ENCODE assay signal across 8 cellular contexts in the genomic region with DNA sequence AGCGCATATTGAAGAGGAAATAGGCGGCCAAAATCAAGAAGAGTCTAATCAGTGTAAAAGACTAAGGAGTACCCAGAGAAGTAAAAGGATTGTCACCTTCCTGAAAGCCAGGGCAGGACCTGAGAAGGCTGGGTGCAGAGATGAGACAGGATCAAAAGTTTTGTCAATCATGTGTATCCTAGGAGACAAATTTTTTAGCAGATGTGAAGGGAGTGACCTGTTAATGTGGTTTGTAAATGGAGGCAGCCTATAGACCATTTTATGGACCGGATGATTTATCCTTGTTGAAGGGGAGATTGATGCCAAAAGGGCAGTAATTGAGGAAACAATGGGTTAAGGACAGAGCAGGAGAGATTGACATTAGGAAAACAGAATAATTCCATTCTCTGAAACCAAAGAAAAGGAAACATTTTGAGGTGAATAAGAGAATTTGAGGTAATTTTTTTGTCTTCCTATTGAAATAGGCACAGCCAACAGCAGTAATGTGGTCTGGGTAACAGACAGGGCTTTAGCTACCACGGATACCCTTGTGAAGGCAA. TPM values are rescaled to one million over a fixed set of nuclear protein-coding genes. Genes with fewer than 3 reads are reported as not detected.
DNase-seq lines count a peak whose midpoint lies in the region; ATAC-seq and TF ChIP-seq lines count a peak whose summit lies in the region.

No MANE protein-coding gene starts in this region.

- H3K36me3 ChIP-seq in ES-I3 (ENCODE audit: insufficient read depth, low read length): peaks cover 6% of the 10 kb centered on the region; the same call in 1 of the 2 replicates

- H3K4me1 Mint-ChIP-seq in activated B cell treated with CpG ODN at 0.5 μM for 24 hours (peaks cover 48% of the 10 kb centered on the region), memory B cell (peaks cover 33% of the 10 kb centered on the region)

- peaks cover 11% of the 10 kb centered on the region for H3K4me1 ChIP-seq in ES-I3 (ENCODE audit: insufficient read depth, low read length)

- intact Hi-C loops in activated B cell treated with CpG ODN at 0.5 μM for 24 hours (cut with micrococcal nuclease): loop anchor here (5.0 kb wide), 1 partner anchor 690 kb away; a partner anchor contains a TSS

- POLR2A ChIA-PET in activated B cell treated with CpG ODN at 0.5 μM for 24 hours (lab: Charles Lee): interaction anchor here (0.7 to 5.7 kb wide), 4 partner anchors 35 to 85 kb away, joined by 3 to 105 read pairs (median 9); a partner anchor contains a TSS

- no peak for DNase-seq in activated B cell treated with CpG ODN at 0.5 μM for 24 hours
- DNase-seq in memory B cell (ENCODE audit: low spot score in 2 of 2): no peak
- no peak for DNase-seq in SKM-1 treated with dmso at 0.1 percent for 144 hours (lab: John Stamatoyannopoulos, UW; ENCODE audit: unreplicated experiment)
- no peak for DNase-seq in effector CD4-positive, alpha-beta T cell
- no peak for DNase-seq in amniotic stem cell (lab: John Stamatoyannopoulos, UW)

- CTCF ChIA-PET in activated B cell treated with CpG ODN at 0.5 μM for 24 hours (lab: Charles Lee): interaction anchor here (1.2 to 2.9 kb wide), 3 partner anchors 34 to 84 kb away, joined by 4 to 18 read pairs (median 4); a partner anchor contains a TSS

- H3K36me3 Mint-ChIP-seq in activated B cell treated with CpG ODN at 0.5 μM for 24 hours (ENCODE audit: low read depth) (peaks cover 17% of the 10 kb centered on the region), memory B cell (peaks cover 9% of the 10 kb centered on the region)

- peak overlapping the region; percentile 100 for H3K4me3 Mint-ChIP-seq in activated B cell treated with CpG ODN at 0.5 μM for 24 hours
- H3K4me3 Mint-ChIP-seq in memory B cell: peak overlapping the region; percentile 98

- H3K9ac ChIP-seq in ES-I3 (ENCODE audit: low read depth, low read length): peak overlapping the region; percentile 96

- H3K27ac Mint-ChIP-seq in activated B cell treated with CpG ODN at 0.5 μM for 24 hours: peak overlapping the region; percentile 99
- peak overlapping the region; percentile 99 for H3K27ac Mint-ChIP-seq in memory B cell

- no peaks in the 10 kb centered on the region for H3K27me3 Mint-ChIP-seq in activated B cell treated with CpG ODN at 0.5 μM for 24 hours
- no peaks in the 10 kb centered on the region for H3K27me3 Mint-ChIP-seq in memory B cell

- no peak for TF ChIP-seq CTCF in activated B cell treated with CpG ODN at 0.5 μM for 24 hours (IDR thresholded peaks at IDR 0.05)

- ATAC-seq in HG02759 (IDR thresholded peaks at IDR 0.05; ENCODE audit: unreplicated experiment) (peak; percentile 10), activated B cell treated with CpG ODN at 0.5 μM for 24 hours (ENCODE audit: low read depth) (no peak), memory B cell (ENCODE audit: low read depth) (no peak), HG02938 (IDR thresholded peaks at IDR 0.05; ENCODE audit: unreplicated experiment) (no peak)

- H3K9me3 Mint-ChIP-seq in activated B cell treated with CpG ODN at 0.5 μM for 24 hours: no peaks in the 10 kb centered on the region
- no peaks in the 10 kb centered on the region for H3K9me3 Mint-ChIP-seq in memory B cell

- no peaks in the 10 kb centered on the region for H3K9me3 ChIP-seq in ES-I3 (ENCODE audit: control insufficient read depth, insufficient read depth, low read length)

RNA-seq across cellular contexts. Expression of a gene that starts 0.9 kb away (rescaled TPM):
- 1.9 and 2.6 TPM in 2 replicates for total RNA-seq in activated B cell treated with CpG ODN at 0.5 μM for 24 hours

RNA-seq across cellular contexts. Expression of a gene that starts 0.9 kb away (rescaled TPM):
- 17.4 TPM in 2 replicates for total RNA-seq in activated B cell treated with CpG ODN at 0.5 μM for 24 hours
